ENCODE assay signal across 1 cellular context in the genomic region with DNA sequence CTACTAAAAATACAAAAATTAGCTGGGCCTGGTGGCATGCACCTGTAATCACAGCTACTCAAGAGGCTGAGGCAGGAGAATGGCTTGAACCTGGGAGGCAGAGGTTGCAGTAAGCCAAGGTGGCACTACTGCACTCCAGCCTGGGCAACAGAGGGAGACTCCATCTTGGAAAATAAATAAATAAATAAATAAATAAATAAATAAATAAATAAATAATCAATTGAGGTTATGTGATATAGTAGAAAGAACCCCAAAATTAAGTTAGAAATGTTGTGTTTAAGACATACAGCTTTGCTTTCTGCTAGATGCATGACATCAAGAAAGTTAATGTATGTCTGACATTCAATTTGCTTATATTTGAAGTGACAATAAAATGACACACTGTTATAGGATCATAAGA.
TF ChIP-seq lines count a peak whose summit lies in the region.

No MANE protein-coding gene starts in this region.

TF ChIP-seq in HEK293, 187 proteins besides CTCF, POLR2A, EP300 and RAD21 (continued from another document):
- TF ChIP-seq, protein P1, sequence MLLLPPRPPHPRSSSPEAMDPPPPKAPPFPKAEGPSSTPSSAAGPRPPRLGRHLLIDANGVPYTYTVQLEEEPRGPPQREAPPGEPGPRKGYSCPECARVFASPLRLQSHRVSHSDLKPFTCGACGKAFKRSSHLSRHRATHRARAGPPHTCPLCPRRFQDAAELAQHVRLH (tag by site-specific recombination; IDR thresholded peaks at IDR 0.05) = peak; percentile 84
- TF ChIP-seq ZBTB8A (tag by site-specific recombination; IDR thresholded peaks at IDR 0.05) (peak; percentile 87), ZNF530 (tag by site-specific recombination; IDR thresholded peaks at IDR 0.05; ENCODE audit: low read depth) (0 out of 2 replicates have a peak, but pooled peaks have one; percentile 58), ZBTB1 (tag by site-specific recombination; IDR thresholded peaks at IDR 0.05) (peak; percentile 80), ZFP3 (tag by site-specific recombination; IDR thresholded peaks at IDR 0.05; ENCODE audit: low read depth) (peak; percentile 54; the same call in 1 of the 2 replicates), FEZF1 (tag by site-specific recombination; IDR thresholded peaks at IDR 0.05) (peak; percentile 12; the same call in 1 of the 2 replicates), ZNF501 (tag by site-specific recombination; IDR thresholded peaks at IDR 0.05) (peak; percentile 66; the same call in 1 of the 2 replicates), ZNF654 (tag by site-specific recombination; IDR thresholded peaks at IDR 0.05; ENCODE audit: low read depth) (peak; percentile 42), ZNF223 (tag by site-specific recombination; IDR thresholded peaks at IDR 0.05) (0 out of 2 replicates have a peak, but pooled peaks have one; percentile 62), ZNF560 (tag by site-specific recombination; IDR thresholded peaks at IDR 0.05; ENCODE audit: borderline replicate concordance) (peak; percentile 52; the same call in 1 of the 2 replicates), ZNF175 (tag by site-specific recombination; IDR thresholded peaks at IDR 0.05) (0 out of 2 replicates have a peak, but pooled peaks have one; percentile 66), MZF1 (tag by site-specific recombination; IDR thresholded peaks at IDR 0.05; ENCODE audit: borderline replicate concordance) (peak; percentile 39; the same call in 1 of the 2 replicates), ZNF510 (tag by site-specific recombination; IDR thresholded peaks at IDR 0.05; ENCODE audit: insufficient replicate concordance) (peak; percentile 83), ZNF558 (tag by site-specific recombination; IDR thresholded peaks at IDR 0.05) (peak; percentile 79), ZNF555 (tag by site-specific recombination; conservative IDR thresholded peaks at IDR 0.05) (peak; percentile 96), RBAK (tag by site-specific recombination; IDR thresholded peaks at IDR 0.05) (0 out of 2 replicates have a peak, but pooled peaks have one; percentile 52), ZXDB (tag by site-specific recombination; IDR thresholded peaks at IDR 0.05) (peak; percentile 88), ZNF202 (tag by site-specific recombination; IDR thresholded peaks at IDR 0.05; ENCODE audit: borderline replicate concordance) (peak; percentile 90; the same call in 1 of the 2 replicates), ZNF138 (tag by site-specific recombination; IDR thresholded peaks at IDR 0.05; ENCODE audit: borderline replicate concordance) (peak; percentile 89; the same call in 1 of the 2 replicates)
- TF ChIP-seq, protein P2, sequence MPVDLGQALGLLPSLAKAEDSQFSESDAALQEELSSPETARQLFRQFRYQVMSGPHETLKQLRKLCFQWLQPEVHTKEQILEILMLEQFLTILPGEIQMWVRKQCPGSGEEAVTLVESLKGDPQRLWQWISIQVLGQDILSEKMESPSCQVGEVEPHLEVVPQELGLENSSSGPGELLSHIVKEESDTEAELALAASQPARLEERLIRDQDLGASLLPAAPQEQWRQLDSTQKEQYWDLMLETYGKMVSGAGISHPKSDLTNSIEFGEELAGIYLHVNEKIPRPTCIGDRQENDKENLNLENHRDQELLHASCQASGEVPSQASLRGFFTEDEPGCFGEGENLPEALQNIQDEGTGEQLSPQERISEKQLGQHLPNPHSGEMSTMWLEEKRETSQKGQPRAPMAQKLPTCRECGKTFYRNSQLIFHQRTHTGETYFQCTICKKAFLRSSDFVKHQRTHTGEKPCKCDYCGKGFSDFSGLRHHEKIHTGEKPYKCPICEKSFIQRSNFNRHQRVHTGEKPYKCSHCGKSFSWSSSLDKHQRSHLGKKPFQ (tag by site-specific recombination; IDR thresholded peaks at IDR 0.05) = peak; percentile 45; the same call in 1 of the 2 replicates
- TF ChIP-seq, protein P3, sequence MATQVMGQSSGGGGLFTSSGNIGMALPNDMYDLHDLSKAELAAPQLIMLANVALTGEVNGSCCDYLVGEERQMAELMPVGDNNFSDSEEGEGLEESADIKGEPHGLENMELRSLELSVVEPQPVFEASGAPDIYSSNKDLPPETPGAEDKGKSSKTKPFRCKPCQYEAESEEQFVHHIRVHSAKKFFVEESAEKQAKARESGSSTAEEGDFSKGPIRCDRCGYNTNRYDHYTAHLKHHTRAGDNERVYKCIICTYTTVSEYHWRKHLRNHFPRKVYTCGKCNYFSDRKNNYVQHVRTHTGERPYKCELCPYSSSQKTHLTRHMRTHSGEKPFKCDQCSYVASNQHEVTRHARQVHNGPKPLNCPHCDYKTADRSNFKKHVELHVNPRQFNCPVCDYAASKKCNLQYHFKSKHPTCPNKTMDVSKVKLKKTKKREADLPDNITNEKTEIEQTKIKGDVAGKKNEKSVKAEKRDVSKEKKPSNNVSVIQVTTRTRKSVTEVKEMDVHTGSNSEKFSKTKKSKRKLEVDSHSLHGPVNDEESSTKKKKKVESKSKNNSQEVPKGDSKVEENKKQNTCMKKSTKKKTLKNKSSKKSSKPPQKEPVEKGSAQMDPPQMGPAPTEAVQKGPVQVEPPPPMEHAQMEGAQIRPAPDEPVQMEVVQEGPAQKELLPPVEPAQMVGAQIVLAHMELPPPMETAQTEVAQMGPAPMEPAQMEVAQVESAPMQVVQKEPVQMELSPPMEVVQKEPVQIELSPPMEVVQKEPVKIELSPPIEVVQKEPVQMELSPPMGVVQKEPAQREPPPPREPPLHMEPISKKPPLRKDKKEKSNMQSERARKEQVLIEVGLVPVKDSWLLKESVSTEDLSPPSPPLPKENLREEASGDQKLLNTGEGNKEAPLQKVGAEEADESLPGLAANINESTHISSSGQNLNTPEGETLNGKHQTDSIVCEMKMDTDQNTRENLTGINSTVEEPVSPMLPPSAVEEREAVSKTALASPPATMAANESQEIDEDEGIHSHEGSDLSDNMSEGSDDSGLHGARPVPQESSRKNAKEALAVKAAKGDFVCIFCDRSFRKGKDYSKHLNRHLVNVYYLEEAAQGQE (tag by site-specific recombination; IDR thresholded peaks at IDR 0.05) = peak; percentile 79; the same call in 1 of the 2 replicates
- TF ChIP-seq, protein P4, sequence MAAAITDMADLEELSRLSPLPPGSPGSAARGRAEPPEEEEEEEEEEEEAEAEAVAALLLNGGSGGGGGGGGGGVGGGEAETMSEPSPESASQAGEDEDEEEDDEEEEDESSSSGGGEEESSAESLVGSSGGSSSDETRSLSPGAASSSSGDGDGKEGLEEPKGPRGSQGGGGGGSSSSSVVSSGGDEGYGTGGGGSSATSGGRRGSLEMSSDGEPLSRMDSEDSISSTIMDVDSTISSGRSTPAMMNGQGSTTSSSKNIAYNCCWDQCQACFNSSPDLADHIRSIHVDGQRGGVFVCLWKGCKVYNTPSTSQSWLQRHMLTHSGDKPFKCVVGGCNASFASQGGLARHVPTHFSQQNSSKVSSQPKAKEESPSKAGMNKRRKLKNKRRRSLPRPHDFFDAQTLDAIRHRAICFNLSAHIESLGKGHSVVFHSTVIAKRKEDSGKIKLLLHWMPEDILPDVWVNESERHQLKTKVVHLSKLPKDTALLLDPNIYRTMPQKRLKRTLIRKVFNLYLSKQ (tag by site-specific recombination; IDR thresholded peaks at IDR 0.05; ENCODE audit: borderline replicate concordance) = peak; percentile 78; the same call in 1 of the 2 replicates
